13 cellular contexts compared by ENCODE assay signal in genomic region chr15:85048430-85048829, GRCh38.
DNase-seq lines count a peak whose midpoint lies in the region; ATAC-seq and TF ChIP-seq lines count a peak whose summit lies in the region.
"Had no signal": no experiment of that assay in that cellular context is flagged by ENCODE, and none has a peak within 500 bp of the region (broad histone marks: within the 10 kb centered on the region; RNA-seq: fewer than 3 reads in every experiment).

No MANE protein-coding gene starts in this region.

- WGBS in heart left ventricle, 4 donors: 49 to 72% (median 52%) methylated on average over 6 of the region's 6 CpGs

- no peak for DNase-seq in heart left ventricle
- no peak for DNase-seq in left cardiac atrium
- DNase-seq in iris pigment epithelial cell (ENCODE audit: low read depth): peak; percentile 57
- DNase-seq in superior temporal gyrus (ENCODE audit: extremely low spot score): peak; percentile 32
- DNase-seq in LoVo (ENCODE audit: low spot score): no peak
- DNase-seq in amygdala (lab: John Stamatoyannopoulos, UW): no peak
- no peak for DNase-seq in NCI-H2227 (lab: John Stamatoyannopoulos, UW; ENCODE audit: unreplicated experiment)
- DNase-seq: activated CD4-positive, alpha-beta T cell treated with anti-CD3 and anti-CD28 coated beads, Interleukin-2, amount 50 U/mL, for 1 hour; left ventricle myocardium superior; MV-4-11; NCI-H526 had no signal

- no peak for TF ChIP-seq CTCF in heart left ventricle (IDR thresholded peaks at IDR 0.05)

- peak overlapping the region; percentile 31 for H3K27ac Mint-ChIP-seq in activated T-helper 17 cell treated with anti-CD3 and anti-CD28 coated beads, Interleukin-2, amount 50 U/mL, for 72 hours
- H3K27ac Mint-ChIP-seq: progenitor cell of endocrine pancreas had no signal

- no peaks in the 10 kb centered on the region for H3K36me3 Mint-ChIP-seq in activated T-helper 17 cell treated with anti-CD3 and anti-CD28 coated beads, Interleukin-2, amount 50 U/mL, for 72 hours (ENCODE audit: low read depth)

- no peaks in the 10 kb centered on the region for H3K27me3 ChIP-seq in heart left ventricle

- H3K9me3 ChIP-seq in heart left ventricle: peaks cover 0 to 3% (median 0%) of the 10 kb centered on the region in 12 donors

- no peak for ATAC-seq in heart left ventricle
- no peak for ATAC-seq in left cardiac atrium
- ATAC-seq in activated T-helper 17 cell treated with anti-CD3 and anti-CD28 coated beads, Interleukin-2, amount 50 U/mL, for 72 hours (replicated peaks): no peak
- ATAC-seq: left ventricle myocardium superior had no signal

- H3K36me3 ChIP-seq in heart left ventricle: no peaks in the 10 kb centered on the region

- H3K4me3 Mint-ChIP-seq in activated T-helper 17 cell treated with anti-CD3 and anti-CD28 coated beads, Interleukin-2, amount 50 U/mL, for 72 hours: peak overlapping the region; percentile 2

- intact Hi-C loops in heart left ventricle (cut with DNase I): loop anchor here in 5 of 10 donors (5.0 to 10.0 kb wide), 4 partner anchors 184 to 464 kb away; no protein-coding TSS in a partner anchor
- intact Hi-C loops in left cardiac atrium (cut with DNase I): loop anchor here in 1 of 2 donors (5.0 to 10.0 kb wide), 2 partner anchors 66 to 454 kb away; partner anchors contain the start of gene PDE8A

- no peak for TF ChIP-seq POLR2A in heart left ventricle (IDR thresholded peaks at IDR 0.05)

- H3K27ac ChIP-seq in heart left ventricle: peak overlapping the region in 10 of 12 donors; percentile 24 to 84 (median 60)

- no peaks in the 10 kb centered on the region for H3K27me3 Mint-ChIP-seq in activated T-helper 17 cell treated with anti-CD3 and anti-CD28 coated beads, Interleukin-2, amount 50 U/mL, for 72 hours
- H3K27me3 Mint-ChIP-seq: progenitor cell of endocrine pancreas had no signal

- H3K9me3 Mint-ChIP-seq in activated T-helper 17 cell treated with anti-CD3 and anti-CD28 coated beads, Interleukin-2, amount 50 U/mL, for 72 hours: no peaks in the 10 kb centered on the region

- peaks cover 0 to 59% (median 26%) of the 10 kb centered on the region in 12 donors for H3K4me1 ChIP-seq in heart left ventricle

- H3K4me1 Mint-ChIP-seq in activated T-helper 17 cell treated with anti-CD3 and anti-CD28 coated beads, Interleukin-2, amount 50 U/mL, for 72 hours: peaks cover 31% of the 10 kb centered on the region

- H3K4me3 ChIP-seq in heart left ventricle: no peak overlapping the region

Comparison
In these comparisons a context has a peak if more than half of its experiments do, and no peak if none do; other contexts are left out.
1. DNase-seq: peak in iris pigment epithelial cell (single experiment) and superior temporal gyrus (single experiment); none in heart left ventricle (0 of 5), left cardiac atrium (single experiment), LoVo (single experiment), amygdala (0 of 56) and NCI-H2227 (single experiment).